ENCODE assay signal across 1 cellular context in the genomic region with DNA sequence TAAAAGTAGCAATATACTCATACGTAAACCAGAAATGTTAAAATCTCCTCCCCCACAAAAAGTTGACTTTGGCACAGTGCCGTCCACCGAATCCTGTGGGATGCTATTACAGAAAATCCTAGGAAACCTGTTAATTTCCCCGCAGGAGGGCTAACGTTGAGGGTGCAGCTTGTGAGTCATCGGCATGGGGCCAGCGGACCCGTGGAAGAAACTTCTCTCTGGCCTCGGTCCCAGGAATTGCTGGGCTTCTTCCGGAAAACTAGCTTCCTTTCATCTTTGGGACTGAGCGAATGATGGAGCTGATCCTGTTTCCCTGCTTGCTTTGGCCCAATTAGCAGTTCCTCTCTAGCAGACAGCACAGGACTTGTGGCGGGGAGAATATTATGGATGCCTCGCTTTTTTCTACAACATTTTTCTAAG.
A peak's percentile ranks its signal among the peaks of the same experiment; 100 is the strongest.
TF ChIP-seq lines count a peak whose summit lies in the region.

No MANE protein-coding gene starts in this region.

TF ChIP-seq in SK-N-SH treated with all-trans-retinoic acid at 6 μM for 48 hours, 23 proteins besides CTCF, POLR2A, EP300 and RAD21 (continued from another document):
- TF ChIP-seq, protein P1, sequence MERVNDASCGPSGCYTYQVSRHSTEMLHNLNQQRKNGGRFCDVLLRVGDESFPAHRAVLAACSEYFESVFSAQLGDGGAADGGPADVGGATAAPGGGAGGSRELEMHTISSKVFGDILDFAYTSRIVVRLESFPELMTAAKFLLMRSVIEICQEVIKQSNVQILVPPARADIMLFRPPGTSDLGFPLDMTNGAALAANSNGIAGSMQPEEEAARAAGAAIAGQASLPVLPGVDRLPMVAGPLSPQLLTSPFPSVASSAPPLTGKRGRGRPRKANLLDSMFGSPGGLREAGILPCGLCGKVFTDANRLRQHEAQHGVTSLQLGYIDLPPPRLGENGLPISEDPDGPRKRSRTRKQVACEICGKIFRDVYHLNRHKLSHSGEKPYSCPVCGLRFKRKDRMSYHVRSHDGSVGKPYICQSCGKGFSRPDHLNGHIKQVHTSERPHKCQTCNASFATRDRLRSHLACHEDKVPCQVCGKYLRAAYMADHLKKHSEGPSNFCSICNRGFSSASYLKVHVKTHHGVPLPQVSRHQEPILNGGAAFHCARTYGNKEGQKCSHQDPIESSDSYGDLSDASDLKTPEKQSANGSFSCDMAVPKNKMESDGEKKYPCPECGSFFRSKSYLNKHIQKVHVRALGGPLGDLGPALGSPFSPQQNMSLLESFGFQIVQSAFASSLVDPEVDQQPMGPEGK (CRISPR knock-in tag; IDR thresholded peaks at IDR 0.05; ENCODE audit: borderline replicate concordance): peak; percentile 90; the same call in 1 of the 2 replicates
- no peak for TF ChIP-seq RARB (CRISPR knock-in tag; IDR thresholded peaks at IDR 0.05)
- TF ChIP-seq ZNF565 (CRISPR knock-in tag; conservative IDR thresholded peaks at IDR 0.05; ENCODE audit: low read depth): no peak
- TF ChIP-seq, protein P2, sequence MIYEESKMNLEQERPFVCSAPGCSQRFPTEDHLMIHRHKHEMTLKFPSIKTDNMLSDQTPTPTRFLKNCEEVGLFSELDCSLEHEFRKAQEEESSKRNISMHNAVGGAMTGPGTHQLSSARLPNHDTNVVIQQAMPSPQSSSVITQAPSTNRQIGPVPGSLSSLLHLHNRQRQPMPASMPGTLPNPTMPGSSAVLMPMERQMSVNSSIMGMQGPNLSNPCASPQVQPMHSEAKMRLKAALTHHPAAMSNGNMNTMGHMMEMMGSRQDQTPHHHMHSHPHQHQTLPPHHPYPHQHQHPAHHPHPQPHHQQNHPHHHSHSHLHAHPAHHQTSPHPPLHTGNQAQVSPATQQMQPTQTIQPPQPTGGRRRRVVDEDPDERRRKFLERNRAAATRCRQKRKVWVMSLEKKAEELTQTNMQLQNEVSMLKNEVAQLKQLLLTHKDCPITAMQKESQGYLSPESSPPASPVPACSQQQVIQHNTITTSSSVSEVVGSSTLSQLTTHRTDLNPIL (CRISPR knock-in tag; IDR thresholded peaks at IDR 0.05; ENCODE audit: low read depth): peak; percentile 56; the same call in 1 of the 2 replicates
- no peak for TF ChIP-seq ZNF8 (CRISPR knock-in tag; IDR thresholded peaks at IDR 0.05)
- TF ChIP-seq OSR1 (CRISPR knock-in tag; IDR thresholded peaks at IDR 0.05): no peak
- peak; percentile 89 for TF ChIP-seq ISL1 (CRISPR knock-in tag; IDR thresholded peaks at IDR 0.05)
